ENCODE assay signal across 15 cellular contexts in genomic region chr3:63046580-63046979, GRCh38.
"Had no signal": no experiment of that assay in that cellular context is flagged by ENCODE, and none has a peak within 500 bp of the region (broad histone marks: within the 10 kb centered on the region; RNA-seq: fewer than 3 reads in every experiment).

No MANE protein-coding gene starts in this region.

- H3K4me1 ChIP-seq: foreskin keratinocyte, right atrium auricular region, sigmoid colon, upper lobe of left lung, uterus had no signal

- H3K27ac ChIP-seq: foreskin keratinocyte, neutrophil, right atrium auricular region, sigmoid colon, skin epidermis, upper lobe of left lung, uterus had no signal

- H3K27me3 ChIP-seq: foreskin keratinocyte, neutrophil, right atrium auricular region, sigmoid colon, upper lobe of left lung, uterus had no signal

- DNase-seq: effector CD4-positive, alpha-beta T cell; erythroblast; foreskin keratinocyte; head of caudate nucleus; hippocampal formation; naive thymus-derived CD8-positive, alpha-beta T cell; sigmoid colon; stimulated activated CD4-positive, alpha-beta T cell treated with anti-CD3 and anti-CD28 coated beads, Interleukin-12 subunit alpha, Interleukin-12 subunit beta, amount 100 ng/mL, for 4 hours; stimulated activated naive CD4-positive, alpha-beta T cell; upper lobe of left lung; uterus had no signal

- H3K4me3 Mint-ChIP-seq: endodermal cell; naive thymus-derived CD8-positive, alpha-beta T cell had no signal

- H3K27ac Mint-ChIP-seq: endodermal cell; naive thymus-derived CD8-positive, alpha-beta T cell had no signal

- ATAC-seq: foreskin keratinocyte; naive thymus-derived CD8-positive, alpha-beta T cell had no signal

- H3K4me1 Mint-ChIP-seq: naive thymus-derived CD8-positive, alpha-beta T cell had no signal

- H3K4me3 ChIP-seq: right atrium auricular region, sigmoid colon, skin epidermis, upper lobe of left lung, uterus had no signal

- H3K9me3 ChIP-seq: neutrophil, right atrium auricular region, sigmoid colon, upper lobe of left lung, uterus had no signal

- H3K36me3 ChIP-seq: neutrophil, right atrium auricular region, sigmoid colon, upper lobe of left lung, uterus had no signal

- H3K27me3 Mint-ChIP-seq: naive thymus-derived CD8-positive, alpha-beta T cell had no signal
